ENCODE assay signal across 9 cellular contexts in the genomic region with DNA sequence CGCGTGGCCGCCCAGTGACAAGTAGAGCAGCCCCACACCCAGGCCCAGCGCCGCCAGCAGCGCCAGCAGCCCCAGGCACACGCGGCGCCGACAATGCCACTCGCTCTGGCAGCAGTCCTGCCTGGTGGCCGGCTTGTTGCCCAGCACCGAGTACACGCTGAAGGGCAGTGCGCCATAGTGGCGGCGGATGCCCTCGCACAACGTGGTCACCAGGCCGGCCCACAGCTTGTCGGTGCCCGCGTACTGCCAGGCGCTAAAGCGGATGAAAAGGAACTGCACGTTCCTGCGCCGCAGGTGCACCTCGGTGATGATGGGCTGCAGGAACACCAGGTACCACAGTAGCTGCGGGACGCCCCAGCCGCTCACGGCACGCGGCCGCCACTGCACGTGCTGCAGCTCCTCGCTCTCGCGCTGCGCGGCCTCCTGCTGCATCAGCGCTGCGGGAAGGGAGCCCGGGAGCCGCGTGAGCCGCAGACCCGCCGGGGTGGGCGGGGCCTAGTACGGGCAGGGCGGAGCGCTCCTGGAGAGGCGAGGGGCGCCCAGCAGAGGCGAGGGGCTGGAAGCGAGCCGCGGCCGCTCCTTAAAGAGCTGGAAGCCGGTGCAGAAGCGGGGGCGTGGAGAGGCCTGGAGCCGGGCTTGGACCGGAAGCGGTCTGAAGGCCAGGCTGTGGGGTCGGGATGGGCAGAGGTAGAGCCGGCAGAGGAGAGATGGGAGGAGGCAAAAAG. TPM values are rescaled to one million over a fixed set of nuclear protein-coding genes. Genes with fewer than 3 reads are reported as not detected.
DNase-seq lines count a peak whose midpoint lies in the region; ATAC-seq and TF ChIP-seq lines count a peak whose summit lies in the region.
"Had no signal": no experiment of that assay in that cellular context is flagged by ENCODE, and none has a peak within 500 bp of the region (broad histone marks: within the 10 kb centered on the region; RNA-seq: fewer than 3 reads in every experiment).

No MANE protein-coding gene starts in this region.

- no peaks in the 10 kb centered on the region for H3K9me2 ChIP-seq in DOHH2 (replicated peaks; ENCODE audit: control insufficient read depth, low read length)
- no peaks in the 10 kb centered on the region for H3K9me2 ChIP-seq in SK-N-SH

- TF ChIP-seq RAD21 in SK-N-SH (IDR thresholded peaks at IDR 0.05; ENCODE audit: low read length): no peak

- peak; percentile 91 for DNase-seq in SK-N-SH
- no peak for DNase-seq in brain microvascular endothelial cell
- DNase-seq in iris pigment epithelial cell (ENCODE audit: low read depth): peak; percentile 65
- DNase-seq in stimulated activated CD4-positive, alpha-beta T cell treated with anti-CD3 and anti-CD28 coated beads, Interleukin-1b, Interleukin-23, amount 100 ng/mL, for 4 hours (ENCODE audit: low read depth in 2 of 2): peak; percentile 30 to 36
- DNase-seq in amniotic stem cell (lab: John Stamatoyannopoulos, UW): no peak
- DNase-seq in ACHN: no peak

- POLR2A ChIA-PET in SK-N-SH (lab: Yijun Ruan, JAX): interaction anchor here (1.0 kb wide), 1 partner anchor 16 kb away, joined by 3 read pairs; no protein-coding TSS in a partner anchor

- H3K4me2 ChIP-seq in DOHH2 (ENCODE audit: low read length) (peak overlapping the region; percentile 45), SK-N-SH (no peak overlapping the region)

- H3K4me3 ChIP-seq in DOHH2 (ENCODE audit: low read length) (peak overlapping the region; percentile 9; the same call in 1 of the 2 replicates), SK-N-SH (ENCODE audit: low read depth in 2 of 2, low read length in 1 of 2) (peak overlapping the region in 1 of 2 experiments; percentile 21; a peak in 1 of 4 replicates), brain microvascular endothelial cell (ENCODE audit: low read depth, low read length) (peak overlapping the region; percentile 12)

- no peak for TF ChIP-seq EP300 in SK-N-SH (IDR thresholded peaks at IDR 0.05; ENCODE audit: borderline replicate concordance in 1 of 2, low read depth in 1 of 2, low read length in 1 of 2)

- no peaks in the 10 kb centered on the region for H3F3A ChIP-seq in DOHH2 (ENCODE audit: control insufficient read depth, insufficient read depth)
- no peaks in the 10 kb centered on the region for H3F3A ChIP-seq in SK-N-SH (replicated peaks; ENCODE audit: insufficient read depth)

- no peak overlapping the region for H3K27ac ChIP-seq in DOHH2 (ENCODE audit: low read depth, low read length)
- H3K27ac ChIP-seq in SK-N-SH (ENCODE audit: low read depth in 2 of 2, low read length in 1 of 2): no peak overlapping the region
- H3K27ac ChIP-seq in brain microvascular endothelial cell: no peak overlapping the region
- H3K27ac ChIP-seq: HL-60 had no signal

- WGBS in SK-N-SH (ENCODE audit: low lambda C conversion rate): 23% methylated on average over 21 of the region's 69 CpGs

- H3K36me3 ChIP-seq in DOHH2 (ENCODE audit: control insufficient read depth, low read length) (no peaks in the 10 kb centered on the region), SK-N-SH (replicated peaks in 1 of 2; ENCODE audit: control insufficient read depth in 1 of 2, insufficient read depth in 2 of 2, low read length in 1 of 2) (no peaks in the 10 kb centered on the region), brain microvascular endothelial cell (replicated peaks) (no peaks in the 10 kb centered on the region)

- in situ Hi-C loops in brain microvascular endothelial cell (cut with HindIII; ENCODE audit: low pct_ligation_motif_present, low sequenced_read_pairs) (no loop called here), ACHN (cut with HindIII; ENCODE audit: low pct_ligation_motif_present, low pct_unique_long_range_greater_than_20kb, low sequenced_read_pairs) (no loop called here)

- H3K79me2 ChIP-seq in DOHH2 (ENCODE audit: control insufficient read depth, low read length): no peaks in the 10 kb centered on the region
- no peaks in the 10 kb centered on the region for H3K79me2 ChIP-seq in SK-N-SH (ENCODE audit: insufficient read depth)

- H3K9ac ChIP-seq in SK-N-SH: no peak overlapping the region

- H3K27me3 ChIP-seq in DOHH2 (ENCODE audit: control insufficient read depth, low read length) (peaks cover 28% of the 10 kb centered on the region), SK-N-SH (ENCODE audit: insufficient read depth) (no peaks in the 10 kb centered on the region; the same call in 1 of the 2 replicates), brain microvascular endothelial cell (replicated peaks) (peaks cover 10% of the 10 kb centered on the region)

- H4K20me1 ChIP-seq in DOHH2 (ENCODE audit: control insufficient read depth, insufficient read depth, low read depth, low read length): no peaks in the 10 kb centered on the region
- H4K20me1 ChIP-seq in SK-N-SH (ENCODE audit: insufficient read depth): no peaks in the 10 kb centered on the region

- H3K9me3 ChIP-seq in DOHH2 (ENCODE audit: control insufficient read depth, insufficient read depth, low read length) (no peaks in the 10 kb centered on the region), SK-N-SH (no peaks in the 10 kb centered on the region)

- no peak for ATAC-seq in GM18907 (IDR thresholded peaks at IDR 0.05; ENCODE audit: unreplicated experiment)

- TF ChIP-seq CTCF in DOHH2 (IDR thresholded peaks at IDR 0.05; ENCODE audit: low read depth, low read length, poor library complexity, severe bottlenecking): no peak
- no peak for TF ChIP-seq CTCF in SK-N-SH (IDR thresholded peaks at IDR 0.05)
- TF ChIP-seq CTCF in brain microvascular endothelial cell (IDR thresholded peaks at IDR 0.05; ENCODE audit: low read depth, low read length, missing control alignments): no peak

- H2AFZ ChIP-seq in SK-N-SH (ENCODE audit: low read depth): no peak overlapping the region

- H3K4me1 ChIP-seq in DOHH2 (ENCODE audit: control insufficient read depth, low read length) (peaks cover 9% of the 10 kb centered on the region), SK-N-SH (ENCODE audit: control insufficient read depth in 1 of 2, insufficient read depth in 2 of 2, low read depth in 1 of 2, low read length in 1 of 2) (peaks cover 0 to 17% of the 10 kb centered on the region in 2 experiments; a peak in 1 of 4 replicates)

- CTCF ChIA-PET in SK-N-SH (lab: Yijun Ruan, JAX): interaction anchor here (0.8 to 4.1 kb wide), 8 partner anchors 9 to 186 kb away, joined by 3 to 21 read pairs (median 5); no protein-coding TSS in a partner anchor

TF ChIP-seq in SK-N-SH, 30 proteins besides CTCF, POLR2A, EP300 and RAD21:
- TF ChIP-seq MXI1 (IDR thresholded peaks at IDR 0.05; ENCODE audit: low read depth, low read length) (0 out of 2 replicates have a peak, but pooled peaks have one; percentile 42), FOSL2 (IDR thresholded peaks at IDR 0.05; ENCODE audit: borderline replicate concordance, low read depth) (no peak), TCF12 (IDR thresholded peaks at IDR 0.05) (no peak), RCOR1 (IDR thresholded peaks at IDR 0.05; ENCODE audit: low read length) (no peak)
- TF ChIP-seq, protein P1, sequence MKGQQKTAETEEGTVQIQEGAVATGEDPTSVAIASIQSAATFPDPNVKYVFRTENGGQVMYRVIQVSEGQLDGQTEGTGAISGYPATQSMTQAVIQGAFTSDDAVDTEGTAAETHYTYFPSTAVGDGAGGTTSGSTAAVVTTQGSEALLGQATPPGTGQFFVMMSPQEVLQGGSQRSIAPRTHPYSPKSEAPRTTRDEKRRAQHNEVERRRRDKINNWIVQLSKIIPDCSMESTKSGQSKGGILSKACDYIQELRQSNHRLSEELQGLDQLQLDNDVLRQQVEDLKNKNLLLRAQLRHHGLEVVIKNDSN (IDR thresholded peaks at IDR 0.05; ENCODE audit: borderline replicate concordance, low read depth): no peak
- TF ChIP-seq, protein P2, sequence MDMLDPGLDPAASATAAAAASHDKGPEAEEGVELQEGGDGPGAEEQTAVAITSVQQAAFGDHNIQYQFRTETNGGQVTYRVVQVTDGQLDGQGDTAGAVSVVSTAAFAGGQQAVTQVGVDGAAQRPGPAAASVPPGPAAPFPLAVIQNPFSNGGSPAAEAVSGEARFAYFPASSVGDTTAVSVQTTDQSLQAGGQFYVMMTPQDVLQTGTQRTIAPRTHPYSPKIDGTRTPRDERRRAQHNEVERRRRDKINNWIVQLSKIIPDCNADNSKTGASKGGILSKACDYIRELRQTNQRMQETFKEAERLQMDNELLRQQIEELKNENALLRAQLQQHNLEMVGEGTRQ (IDR thresholded peaks at IDR 0.05; ENCODE audit: borderline replicate concordance, low read depth, low read length): no peak
- TF ChIP-seq, protein P3, sequence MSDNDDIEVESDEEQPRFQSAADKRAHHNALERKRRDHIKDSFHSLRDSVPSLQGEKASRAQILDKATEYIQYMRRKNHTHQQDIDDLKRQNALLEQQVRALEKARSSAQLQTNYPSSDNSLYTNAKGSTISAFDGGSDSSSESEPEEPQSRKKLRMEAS (IDR thresholded peaks at IDR 0.05; ENCODE audit: low read depth): peak; percentile 53; the same call in 1 of the 2 replicates

RNA-seq across cellular contexts. Expression of a gene that starts 7.3 kb away (rescaled TPM):
- 0.06 and 0.12 TPM in 2 replicates for polyA plus RNA-seq in SK-N-SH (2012; rRNA removed)
- 0.03 and 0.04 TPM in 2 replicates for polyA plus RNA-seq in SK-N-SH (2012; cell fraction: cytosol; rRNA removed)
- 0.97 and 1.9 TPM in 2 replicates for polyA plus RNA-seq in SK-N-SH (2012; cell fraction: nucleus; rRNA removed)

RNA-seq across cellular contexts. Expression of a gene that starts 24.5 kb away (rescaled TPM):
- 53.0 and 59.0 TPM in 2 replicates for polyA plus RNA-seq in SK-N-SH (2012; rRNA removed)
- 34.4 and 43.2 TPM in 2 replicates for polyA plus RNA-seq in SK-N-SH (2012; cell fraction: cytosol; rRNA removed)
- 25.3 and 26.7 TPM in 2 replicates for polyA plus RNA-seq in SK-N-SH (2012; cell fraction: nucleus; rRNA removed)

RNA-seq across cellular contexts. Expression of a gene that starts 25.1 kb away (rescaled TPM):
- 3.0 and 3.7 TPM in 2 replicates for polyA plus RNA-seq in SK-N-SH (2012; rRNA removed)
- polyA plus RNA-seq in SK-N-SH (2012; cell fraction: cytosol; rRNA removed): 1.9 and 2.2 TPM in 2 replicates
- 3.5 and 5.6 TPM in 2 replicates for polyA plus RNA-seq in SK-N-SH (2012; cell fraction: nucleus; rRNA removed)

Comparison
In these comparisons a context has a peak if more than half of its experiments do, and no peak if none do; other contexts are left out.
1. DNase-seq: peak in SK-N-SH (single experiment), iris pigment epithelial cell (single experiment) and stimulated activated CD4-positive, alpha-beta T cell treated with anti-CD3 and anti-CD28 coated beads, Interleukin-1b, Interleukin-23, amount 100 ng/mL, for 4 hours (2 of 2); none in brain microvascular endothelial cell (single experiment), amniotic stem cell (single experiment) and ACHN (single experiment).